Comparison of ENCODE assay signal across 9 cellular contexts in genomic region chr17:1087381-1088241, GRCh38.
DNase-seq lines count a peak whose midpoint lies in the region; ATAC-seq and TF ChIP-seq lines count a peak whose summit lies in the region.
"Had no signal": no experiment of that assay in that cellular context is flagged by ENCODE, and none has a peak within 500 bp of the region (broad histone marks: within the 10 kb centered on the region; RNA-seq: fewer than 3 reads in every experiment).

No MANE protein-coding gene starts in this region.

- no peaks in the 10 kb centered on the region for H3K27me3 ChIP-seq in smooth muscle cell (ENCODE audit: low read depth)

- H2AFZ ChIP-seq in smooth muscle cell (ENCODE audit: low read depth), result no peak overlapping the region

- H3K9me3 ChIP-seq in smooth muscle cell (replicated peaks; ENCODE audit: low read depth), result no peaks in the 10 kb centered on the region

- no peaks in the 10 kb centered on the region for H3K4me1 ChIP-seq in smooth muscle cell (ENCODE audit: low read depth)

- no peak overlapping the region for H3K9ac ChIP-seq in smooth muscle cell (ENCODE audit: low read depth)

- peak; percentile 41 for DNase-seq in AG10803 (ENCODE audit: low read depth)
- DNase-seq in NCI-H128 (lab: John Stamatoyannopoulos, UW; ENCODE audit: unreplicated experiment), result peak; percentile 33
- peak; percentile 65 for DNase-seq in amniotic stem cell (lab: John Stamatoyannopoulos, UW)
- DNase-seq in iPS-NIHi11 (ENCODE audit: low spot score), result peak; percentile 90
- no peak for DNase-seq in smooth muscle cell (lab: John Stamatoyannopoulos, UW; ENCODE audit: unreplicated experiment)
- DNase-seq in GM19240 (ENCODE audit: insufficient read length, low spot score), result no peak
- DNase-seq in cortex of kidney (lab: John Stamatoyannopoulos, UW), result no peak

- no peaks in the 10 kb centered on the region for H3K36me3 ChIP-seq in smooth muscle cell (ENCODE audit: low read depth)

- no peak overlapping the region for H3K4me3 ChIP-seq in AG10803 (ENCODE audit: low read length)
- H3K4me3 ChIP-seq in smooth muscle cell, result no peak overlapping the region
- H3K4me3 ChIP-seq: SK-N-MC had no signal

- TF ChIP-seq CTCF in AG10803 (conservative IDR thresholded peaks at IDR 0.05; ENCODE audit: low read length) (no peak), smooth muscle cell (IDR thresholded peaks at IDR 0.05; ENCODE audit: borderline replicate concordance, insufficient read depth, poor library complexity, severe bottlenecking) (no peak)

- H4K20me1 ChIP-seq in smooth muscle cell (ENCODE audit: low read depth), result peaks cover 15% of the 10 kb centered on the region

- no peak for ATAC-seq in GM21619 (IDR thresholded peaks at IDR 0.05; ENCODE audit: unreplicated experiment)

- WGBS in smooth muscle cell (ENCODE audit: low lambda C conversion rate), result 76% methylated on average over 27 of the region's 35 CpGs

- no peaks in the 10 kb centered on the region for H3K79me2 ChIP-seq in smooth muscle cell (ENCODE audit: low read depth)

- H3K27ac ChIP-seq in smooth muscle cell (ENCODE audit: low read depth), result peak overlapping the region; percentile 31
- H3K27ac ChIP-seq: SK-N-MC had no signal

- no peak overlapping the region for H3K4me2 ChIP-seq in smooth muscle cell

- no peaks in the 10 kb centered on the region for H3F3A ChIP-seq in smooth muscle cell (ENCODE audit: low read depth)

Comparison
In these comparisons a context has a peak if more than half of its experiments do, and no peak if none do; other contexts are left out.
1. DNase-seq: peak in AG10803 (single experiment), NCI-H128 (single experiment), amniotic stem cell (single experiment) and iPS-NIHi11 (single experiment); none in smooth muscle cell (single experiment), GM19240 (single experiment) and cortex of kidney (single experiment).